In the genomic region with DNA sequence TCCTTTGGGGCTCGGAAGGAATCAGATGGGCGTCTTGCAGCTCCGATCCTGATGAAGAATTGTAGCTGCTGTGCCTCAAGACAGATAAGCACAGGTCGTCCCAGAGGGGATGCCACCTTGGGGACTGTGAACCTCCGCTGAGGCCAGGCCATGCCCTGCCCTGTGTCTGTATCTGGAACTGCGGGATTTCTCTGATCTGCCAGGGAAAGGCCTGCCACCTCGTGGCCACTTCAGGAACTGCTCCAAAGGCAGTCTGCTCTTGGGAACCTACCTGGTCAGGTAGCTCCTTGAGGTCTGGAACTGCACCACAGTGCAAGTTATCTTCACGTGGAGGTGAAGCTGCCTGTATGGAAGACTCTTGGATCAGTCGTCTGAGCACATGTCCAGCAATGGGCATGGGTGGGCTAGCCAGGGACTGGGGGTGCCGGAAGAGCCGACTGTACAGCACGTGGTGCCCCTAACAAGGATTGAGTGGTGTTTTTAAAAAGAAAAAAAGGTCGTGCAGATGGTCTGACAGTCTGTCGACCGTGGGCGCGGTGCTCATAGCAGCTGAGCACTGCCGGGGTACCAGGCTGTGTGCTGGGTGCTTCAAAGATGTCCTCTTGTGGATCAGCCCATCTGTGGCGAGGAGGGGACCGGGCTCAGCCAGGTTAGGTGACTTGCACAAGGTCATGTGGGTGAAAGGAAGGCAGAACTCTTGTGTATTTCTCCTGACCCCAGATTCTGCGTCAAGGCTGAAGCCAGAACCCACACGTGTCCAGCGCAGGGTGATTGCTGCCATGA, we compare ENCODE assay signal across 1 cellular context.
A peak's percentile ranks its signal among the peaks of the same experiment; 100 is the strongest.
TF ChIP-seq lines count a peak whose summit lies in the region.

No MANE protein-coding gene starts in this region.

TF ChIP-seq in GM12878, 131 proteins besides CTCF, POLR2A, EP300 and RAD21 (continued from another document):
- TF ChIP-seq RB1 (IDR thresholded peaks at IDR 0.05; ENCODE audit: borderline replicate concordance), result peak; percentile 25; the same call in 1 of the 2 replicates
